In the genomic region with DNA sequence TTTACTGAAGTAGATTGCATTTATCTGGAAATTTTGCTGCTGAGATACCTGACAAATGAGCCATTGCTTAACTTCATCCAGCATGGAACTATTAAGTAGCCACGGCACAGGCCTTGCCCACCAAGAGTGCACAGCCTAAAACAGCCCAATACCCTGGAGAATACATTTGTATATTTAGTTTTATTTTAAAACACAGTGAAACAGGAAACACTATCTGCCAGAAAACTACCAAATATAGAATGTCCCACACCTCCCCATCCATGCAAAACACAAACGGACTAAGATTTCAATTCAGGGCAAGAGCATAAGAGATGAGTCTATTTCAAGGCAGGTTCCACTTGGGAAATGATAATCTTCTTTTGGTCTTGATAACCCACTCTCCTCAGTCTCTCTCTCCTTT, we compare ENCODE assay signal across 9 cellular contexts. TPM values are rescaled to one million over a fixed set of nuclear protein-coding genes. Genes with fewer than 3 reads are reported as not detected.
DNase-seq lines count a peak whose midpoint lies in the region; ATAC-seq and TF ChIP-seq lines count a peak whose summit lies in the region.
"Had no signal": no experiment of that assay in that cellular context is flagged by ENCODE, and none has a peak within 500 bp of the region (broad histone marks: within the 10 kb centered on the region; RNA-seq: fewer than 3 reads in every experiment).

No MANE protein-coding gene starts in this region.

- CTCF ChIA-PET in Panc1 (lab: Charles Lee) = no interaction called here

- no peaks in the 10 kb centered on the region for H4K20me1 ChIP-seq in DND-41 (ENCODE audit: insufficient read depth, low read length)

- H3K4me1 ChIP-seq in DND-41 (ENCODE audit: insufficient read depth, low read length) (peaks cover 94% of the 10 kb centered on the region), Panc1 (ENCODE audit: control insufficient read depth, insufficient read depth, low read length) (peaks cover 51% of the 10 kb centered on the region), gastrocnemius medialis (peaks cover 55 to 76% of the 10 kb centered on the region in 2 donors)

- H3K27me3 ChIP-seq in DND-41 (ENCODE audit: insufficient read depth, low read length, poor library complexity) = no peaks in the 10 kb centered on the region
- no peaks in the 10 kb centered on the region for H3K27me3 ChIP-seq in Panc1 (ENCODE audit: control insufficient read depth, insufficient read depth, low read length)
- no peaks in the 10 kb centered on the region for H3K27me3 ChIP-seq in gastrocnemius medialis

- intact Hi-C loops in Panc1 (cut with micrococcal nuclease; ENCODE audit: unreplicated experiment) (loop anchor here (5.0 to 10.0 kb wide), 2 partner anchors 55 to 158 kb away; partner anchors contain the start of gene MAML3), gastrocnemius medialis (cut with DNase I; ENCODE audit: low total_unique reads) (loop anchor here (2.0 kb wide), 1 partner anchor 54 kb away; no protein-coding TSS in a partner anchor)

- no peak for TF ChIP-seq CTCF in DND-41 (IDR thresholded peaks at IDR 0.05; ENCODE audit: borderline replicate concordance, extremely low read depth, low read length, poor library complexity, severe bottlenecking)
- no peak for TF ChIP-seq CTCF in Panc1 (IDR thresholded peaks at IDR 0.05)
- no peak for TF ChIP-seq CTCF in gastrocnemius medialis (IDR thresholded peaks at IDR 0.05 in 4 of 5, conservative IDR thresholded peaks at IDR 0.05 in 1 of 5)

- H3K36me3 ChIP-seq in DND-41 (ENCODE audit: insufficient read depth, low read length) = no peaks in the 10 kb centered on the region
- no peaks in the 10 kb centered on the region for H3K36me3 ChIP-seq in Panc1 (ENCODE audit: control insufficient read depth, insufficient read depth, low read length)
- no peaks in the 10 kb centered on the region for H3K36me3 ChIP-seq in gastrocnemius medialis

- BruUV-seq in Panc1 (replicated peaks; lab: Mats Ljungman, UMichigan) = no TSS peak

- no peak for ATAC-seq in DND-41 (ENCODE audit: insufficient read depth, low read depth)
- no peak for ATAC-seq in Panc1
- no peak for ATAC-seq in gastrocnemius medialis

- H3K4me3 ChIP-seq in DND-41 (ENCODE audit: low read depth in 1 of 2, low read length in 2 of 2) (no peak overlapping the region), Panc1 (ENCODE audit: low read depth in 2 of 2, low read length in 2 of 2) (peak overlapping the region; percentile 9 to 47; a peak in 3 of 4 replicates), gastrocnemius medialis (peak overlapping the region in 3 of 4 donors; percentile 7 to 16 (median 15))

- H3K79me2 ChIP-seq in DND-41 (ENCODE audit: insufficient read depth, low read length) = peaks cover 13% of the 10 kb centered on the region

- in situ Hi-C loops in Panc1 (cut with HindIII; ENCODE audit: low pct_unique_long_range_greater_than_20kb, low sequenced_read_pairs) = no loop called here
- in situ Hi-C loops in gastrocnemius medialis (cut with MboI; ENCODE audit: low sequenced_read_pairs in 4 of 4) = loop anchor here in 1 of 4 donors (10.0 kb wide), 1 partner anchor 48 kb away; no protein-coding TSS in a partner anchor

- no peak overlapping the region for H3K4me2 ChIP-seq in DND-41 (ENCODE audit: insufficient read depth, low read length)

- peak overlapping the region; percentile 83 for H3K27ac ChIP-seq in DND-41 (ENCODE audit: low read length)
- peak overlapping the region; percentile 96 for H3K27ac ChIP-seq in Panc1 (ENCODE audit: low read length)
- peak overlapping the region; percentile 75 to 81 (median 76) for H3K27ac ChIP-seq in gastrocnemius medialis

- DNase-seq in DND-41 (no peak), Panc1 (ENCODE audit: low read depth, low spot score) (no peak), fibroblast of gingiva (ENCODE audit: low read depth) (peak; percentile 79), gastrocnemius medialis (no peak), NCI-H1436 (lab: John Stamatoyannopoulos, UW) (no peak), HuH-7.5 (ENCODE audit: low spot score) (no peak), superior temporal gyrus (ENCODE audit: extremely low spot score) (no peak)
- DNase-seq: erythroblast, NCI-H2171 had no signal

- H3K9me3 ChIP-seq in DND-41 (ENCODE audit: insufficient read depth, low read length, severe bottlenecking) (no peaks in the 10 kb centered on the region), Panc1 (ENCODE audit: control insufficient read depth, insufficient read depth, low read depth, low read length) (no peaks in the 10 kb centered on the region), gastrocnemius medialis (no peaks in the 10 kb centered on the region)

- no peak overlapping the region for H2AFZ ChIP-seq in DND-41 (ENCODE audit: low read depth, low read length)

- no peak overlapping the region for H3K9ac ChIP-seq in DND-41 (ENCODE audit: low read depth, low read length)

- POLR2A ChIA-PET in Panc1 (lab: Charles Lee) = interaction anchor here (0.6 to 0.7 kb wide), 2 partner anchors 50 to 54 kb away, joined by 4 to 8 read pairs; no protein-coding TSS in a partner anchor

- TF ChIP-seq POLR2A in gastrocnemius medialis (IDR thresholded peaks at IDR 0.05) = no peak

RNA-seq across cellular contexts. Expression of gene MAML3, which starts 57.1 kb away (rescaled TPM):
- total RNA-seq in Panc1 (2021; ENCODE audit: unreplicated experiment) (7.7 TPM), gastrocnemius medialis (1 to 10 TPM in 3 of 4 donors, under 1 TPM in 1; 0.98 to 1.5 (median 1.4) TPM)
- polyA plus RNA-seq in Panc1 (2012; ENCODE audit: insufficient read length) = 7.1 TPM

Comparison
In these comparisons a context has a peak if more than half of its experiments do, and no peak if none do; other contexts are left out.
1. H3K4me3 ChIP-seq: peak in Panc1 (2 of 2) and gastrocnemius medialis (3 of 4); none in DND-41 (0 of 2).
2. Peak in every context shown above with its lines, with median percentiles within 50 percentile points of each other: H3K27ac ChIP-seq.